ENCODE assay signal across 25 cellular contexts in genomic region chr17:12107905-12108304, GRCh38.
DNase-seq lines count a peak whose midpoint lies in the region; ATAC-seq, FAIRE-seq and TF ChIP-seq lines count a peak whose summit lies in the region.
"Had no signal": no experiment of that assay in that cellular context is flagged by ENCODE, and none has a peak within 500 bp of the region (broad histone marks: within the 10 kb centered on the region; RNA-seq: fewer than 3 reads in every experiment).

No MANE protein-coding gene starts in this region.

- no peak overlapping the region for H3K9ac ChIP-seq in HCT116 (ENCODE audit: low read length)

- TF ChIP-seq POLR2A in HCT116 (IDR thresholded peaks at IDR 0.05; ENCODE audit: borderline replicate concordance, extremely low read depth, insufficient read depth, insufficient read length), result no peak
- TF ChIP-seq POLR2A in sigmoid colon (IDR thresholded peaks at IDR 0.05), result no peak

- no peak for TF ChIP-seq RAD21 in HCT116 (IDR thresholded peaks at IDR 0.05; ENCODE audit: low read depth)

- TF ChIP-seq CTCF in HCT116 (IDR thresholded peaks at IDR 0.05 in 2 of 3, conservative IDR thresholded peaks at IDR 0.05 in 1 of 3; ENCODE audit: borderline replicate concordance in 1 of 3, insufficient read depth in 1 of 3, low read depth in 2 of 3, low read length in 2 of 3) (no peak), astrocyte of the spinal cord (IDR thresholded peaks at IDR 0.05; ENCODE audit: low read depth, low read length) (no peak), sigmoid colon (IDR thresholded peaks at IDR 0.05) (no peak)

- POLR2A ChIA-PET in HCT116 (lab: Charles Lee), result no interaction called here

- no peak for TF ChIP-seq EP300 in sigmoid colon (IDR thresholded peaks at IDR 0.05)

- peaks cover 5% of the 10 kb centered on the region; the same call in 1 of the 2 replicates for H3K36me3 ChIP-seq in ACC112 (ENCODE audit: insufficient read depth, low read length)
- H3K36me3 ChIP-seq in HCT116 (ENCODE audit: control insufficient read depth in 1 of 2, insufficient read depth in 2 of 2, low read length in 2 of 2), result peaks cover 2 to 3% of the 10 kb centered on the region in 2 experiments; a peak in 2 of 4 replicates
- peaks cover 0 to 23% (median 0%) of the 10 kb centered on the region in 4 donors for H3K36me3 ChIP-seq in sigmoid colon
- H3K36me3 ChIP-seq: prostate gland had no signal

- intact Hi-C loops in HCT116 (cut with micrococcal nuclease), result no loop called here
- intact Hi-C loops in sigmoid colon (cut with DNase I), result loop anchor here (5.0 kb wide), 1 partner anchor 86 kb away; the partner anchor contains the start of gene MAP2K4

- no peaks in the 10 kb centered on the region for H3K27me3 ChIP-seq in ACC112 (ENCODE audit: insufficient read depth, low read length)
- no peaks in the 10 kb centered on the region for H3K27me3 ChIP-seq in HCT116 (ENCODE audit: insufficient read depth, low read length)
- H3K27me3 ChIP-seq in sigmoid colon, result no peaks in the 10 kb centered on the region
- H3K27me3 ChIP-seq: body of pancreas, SJSA1 had no signal

- H3K27ac ChIP-seq in ACC112 (ENCODE audit: low read depth, low read length) (peak overlapping the region; percentile 30; the same call in 1 of the 2 replicates), HCT116 (ENCODE audit: low read depth, low read length) (no peak overlapping the region), sigmoid colon (no peak overlapping the region)
- H3K27ac ChIP-seq: body of pancreas, epithelial cell of prostate, prostate gland, SJSA1 had no signal

- H3K79me2 ChIP-seq in ACC112 (ENCODE audit: control insufficient read depth, insufficient read depth, low read length, unreplicated experiment), result peaks cover 3% of the 10 kb centered on the region
- peaks cover 36% of the 10 kb centered on the region for H3K79me2 ChIP-seq in HCT116 (ENCODE audit: insufficient read depth, low read length)

- CTCF ChIA-PET in HCT116 (lab: Charles Lee), result no interaction called here

- H4K20me1 ChIP-seq in HCT116 (ENCODE audit: insufficient read depth), result 0 out of 2 replicates have a peak, but pooled peaks cover 3% of the 10 kb centered on the region

- no peak overlapping the region; the same call in 1 of the 2 replicates for H3K4me2 ChIP-seq in HCT116 (ENCODE audit: low read length)

- 48 to 55% methylated on average over 1 of the region's 1 CpG for WGBS in sigmoid colon, 2 donors

- DNase-seq in HCT116 (ENCODE audit: low read depth, low spot score) (no peak), astrocyte of the spinal cord (ENCODE audit: low read depth, low spot score) (peak; percentile 45), frontal cortex (ENCODE audit: low spot score in 2 of 2) (no peak), sigmoid colon (no peak), SKM-1 treated with dmso at 0.1 percent for 144 hours (lab: John Stamatoyannopoulos, UW; ENCODE audit: unreplicated experiment) (no peak), cerebellar nuclear complex (lab: John Stamatoyannopoulos, UW) (no peak)
- no peak for DNase-seq in activated CD4-positive, alpha-beta T cell treated with anti-CD3 and anti-CD28 coated beads for 48 hours
- DNase-seq: ACHN; activated CD8-positive, alpha-beta T cell treated with anti-CD3 and anti-CD28 coated beads for 36 hours; activated naive CD4-positive, alpha-beta T cell treated with anti-CD3 and anti-CD28 coated beads, Interleukin-2, amount 10 ng/mL, durations not matched to agents 7 days and 5 days; activated T-cell treated with anti-CD3 and anti-CD28 coated beads, Interleukin-2, amount 50 U/mL, for 24 hours; body of pancreas; CD4-positive, CD25-positive, alpha-beta regulatory T cell; cortex of kidney; Kasumi-1; NCI-H1417 treated with DMSO at 0.1 percent for 48 hours; NCI-H526 treated with DMSO at 0.1 percent for 48 hours; stimulated activated CD4-positive, alpha-beta T cell treated with anti-CD3 and anti-CD28 coated beads, Interleukin-12 subunit alpha, Interleukin-12 subunit beta, amount 100 ng/mL, for 4 hours; T-helper 2 cell had no signal

- H3K9me2 ChIP-seq in HCT116 (ENCODE audit: insufficient read depth), result no peaks in the 10 kb centered on the region

- H2AFZ ChIP-seq in ACC112 (ENCODE audit: low read length, unreplicated experiment) (no peak overlapping the region), HCT116 (ENCODE audit: low read depth, low read length, poor library complexity, severe bottlenecking) (no peak overlapping the region)

- RAD21 ChIA-PET in HCT116 (lab: Charles Lee; ENCODE audit: low non-redundant PET in 1 of 2, low total read pairs in 2 of 2, uncharacterized antibody in 2 of 2, unreplicated experiment in 2 of 2), result no interaction called here

- H3K4me3 ChIP-seq in ACC112 (ENCODE audit: low read depth, low read length) (peak overlapping the region; percentile 15; the same call in 1 of the 2 replicates), HCT116 (replicated peaks in 1 of 2; ENCODE audit: low read depth in 1 of 2, low read length in 2 of 2) (no peak overlapping the region), astrocyte of the spinal cord (ENCODE audit: low read depth, low read length) (no peak overlapping the region), sigmoid colon (no peak overlapping the region)
- H3K4me3 ChIP-seq: body of pancreas, prostate gland, SJSA1 had no signal

- no peak for ATAC-seq in HCT116
- ATAC-seq: activated CD8-positive, alpha-beta T cell treated with anti-CD3 and anti-CD28 coated beads for 36 hours; body of pancreas; left lobe of liver; WTC11 had no signal

- no TSS peak for BruUV-seq in HCT116 (replicated peaks; lab: Mats Ljungman, UMichigan)

- H3K4me1 ChIP-seq in ACC112 (ENCODE audit: control insufficient read depth, insufficient read depth, low read length, unreplicated experiment), result peaks cover 37% of the 10 kb centered on the region
- H3K4me1 ChIP-seq in HCT116 (ENCODE audit: control insufficient read depth in 1 of 2, insufficient read depth in 2 of 2, low read length in 2 of 2), result 0 out of 4 replicates have a peak, but pooled peaks cover 0 to 7% of the 10 kb centered on the region in 2 experiments
- H3K4me1 ChIP-seq in sigmoid colon, result peaks cover 0 to 8% (median 0%) of the 10 kb centered on the region in 4 donors
- H3K4me1 ChIP-seq: prostate gland had no signal

- no peaks in the 10 kb centered on the region for H3K9me3 ChIP-seq in HCT116 (ENCODE audit: control insufficient read depth in 1 of 2, insufficient read depth in 1 of 2, low read depth in 1 of 2, low read length in 2 of 2)
- no peaks in the 10 kb centered on the region for H3K9me3 ChIP-seq in sigmoid colon
- H3K9me3 ChIP-seq: body of pancreas, prostate gland, SJSA1 had no signal

- FAIRE-seq in frontal cortex (lab: Jason Lieb, UNC), result peak; percentile 10

- in situ Hi-C loops in astrocyte of the spinal cord (cut with HindIII; ENCODE audit: low sequenced_read_pairs), result no loop called here

TF ChIP-seq in HCT116, 20 proteins besides CTCF, POLR2A, EP300 and RAD21:
- TF ChIP-seq ZNF274 (IDR thresholded peaks at IDR 0.05; ENCODE audit: low read depth, low read length) (no peak), EGR1 (IDR thresholded peaks at IDR 0.05; ENCODE audit: low read depth) (no peak), FOSL1 (IDR thresholded peaks at IDR 0.05; ENCODE audit: low read depth) (0 out of 2 replicates have a peak, but pooled peaks have one; percentile 7)
